In the genomic region with DNA sequence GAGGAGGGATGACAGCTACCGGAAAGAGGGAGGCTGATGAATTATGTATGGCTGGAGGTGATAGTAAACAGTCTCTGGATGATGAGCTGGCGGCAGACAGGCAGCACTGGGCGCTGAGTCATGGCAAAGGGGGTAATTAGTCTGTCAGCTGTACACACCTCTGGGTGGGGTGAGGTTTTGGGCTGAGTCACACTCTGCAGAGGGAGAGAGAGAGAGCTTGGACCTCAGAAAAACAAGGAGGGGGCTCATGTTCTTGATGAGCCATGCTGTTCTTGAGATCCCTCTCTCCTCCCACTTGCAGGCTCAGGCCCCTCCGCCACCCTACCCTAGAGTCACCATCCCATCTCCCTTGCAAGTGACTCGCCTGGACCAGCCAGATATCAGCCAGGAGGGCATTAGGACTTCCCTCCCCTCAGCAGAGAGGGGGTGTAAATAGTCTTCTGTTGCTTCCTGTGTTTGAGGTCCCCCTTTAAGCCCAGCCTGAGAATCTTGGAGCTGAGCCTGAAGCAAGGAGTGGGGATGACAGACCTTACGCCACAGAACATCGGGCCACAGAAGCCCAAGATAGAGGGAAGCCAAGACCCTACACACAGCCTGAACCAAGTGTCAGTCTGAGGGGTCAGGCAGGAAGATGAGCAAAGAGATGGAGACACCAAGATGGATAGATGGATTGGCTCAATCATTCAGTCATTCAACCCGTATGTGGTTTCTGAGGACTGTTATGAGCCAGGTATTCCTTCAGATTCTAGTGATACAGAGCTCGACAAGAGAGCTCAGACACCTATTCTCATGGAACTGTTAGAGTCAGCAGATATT, we compare ENCODE assay signal across 1 cellular context.
TF ChIP-seq lines count a peak whose summit lies in the region.

No MANE protein-coding gene starts in this region.

TF ChIP-seq in K562, 482 proteins besides CTCF, POLR2A, EP300 and RAD21 (continued from another document and continues in another):
- TF ChIP-seq, protein P1, sequence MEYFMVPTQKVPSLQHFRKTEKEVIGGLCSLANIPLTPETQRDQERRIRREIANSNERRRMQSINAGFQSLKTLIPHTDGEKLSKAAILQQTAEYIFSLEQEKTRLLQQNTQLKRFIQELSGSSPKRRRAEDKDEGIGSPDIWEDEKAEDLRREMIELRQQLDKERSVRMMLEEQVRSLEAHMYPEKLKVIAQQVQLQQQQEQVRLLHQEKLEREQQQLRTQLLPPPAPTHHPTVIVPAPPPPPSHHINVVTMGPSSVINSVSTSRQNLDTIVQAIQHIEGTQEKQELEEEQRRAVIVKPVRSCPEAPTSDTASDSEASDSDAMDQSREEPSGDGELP (CRISPR knock-in tag; IDR thresholded peaks at IDR 0.05; ENCODE audit: borderline replicate concordance): peak; percentile 99
- TF ChIP-seq HMG20A (CRISPR knock-in tag; conservative IDR thresholded peaks at IDR 0.05): no peak
- TF ChIP-seq, protein P2, sequence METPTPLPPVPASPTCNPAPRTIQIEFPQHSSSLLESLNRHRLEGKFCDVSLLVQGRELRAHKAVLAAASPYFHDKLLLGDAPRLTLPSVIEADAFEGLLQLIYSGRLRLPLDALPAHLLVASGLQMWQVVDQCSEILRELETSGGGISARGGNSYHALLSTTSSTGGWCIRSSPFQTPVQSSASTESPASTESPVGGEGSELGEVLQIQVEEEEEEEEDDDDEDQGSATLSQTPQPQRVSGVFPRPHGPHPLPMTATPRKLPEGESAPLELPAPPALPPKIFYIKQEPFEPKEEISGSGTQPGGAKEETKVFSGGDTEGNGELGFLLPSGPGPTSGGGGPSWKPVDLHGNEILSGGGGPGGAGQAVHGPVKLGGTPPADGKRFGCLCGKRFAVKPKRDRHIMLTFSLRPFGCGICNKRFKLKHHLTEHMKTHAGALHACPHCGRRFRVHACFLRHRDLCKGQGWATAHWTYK (CRISPR knock-in tag; IDR thresholded peaks at IDR 0.05): no peak
- TF ChIP-seq, protein P3, sequence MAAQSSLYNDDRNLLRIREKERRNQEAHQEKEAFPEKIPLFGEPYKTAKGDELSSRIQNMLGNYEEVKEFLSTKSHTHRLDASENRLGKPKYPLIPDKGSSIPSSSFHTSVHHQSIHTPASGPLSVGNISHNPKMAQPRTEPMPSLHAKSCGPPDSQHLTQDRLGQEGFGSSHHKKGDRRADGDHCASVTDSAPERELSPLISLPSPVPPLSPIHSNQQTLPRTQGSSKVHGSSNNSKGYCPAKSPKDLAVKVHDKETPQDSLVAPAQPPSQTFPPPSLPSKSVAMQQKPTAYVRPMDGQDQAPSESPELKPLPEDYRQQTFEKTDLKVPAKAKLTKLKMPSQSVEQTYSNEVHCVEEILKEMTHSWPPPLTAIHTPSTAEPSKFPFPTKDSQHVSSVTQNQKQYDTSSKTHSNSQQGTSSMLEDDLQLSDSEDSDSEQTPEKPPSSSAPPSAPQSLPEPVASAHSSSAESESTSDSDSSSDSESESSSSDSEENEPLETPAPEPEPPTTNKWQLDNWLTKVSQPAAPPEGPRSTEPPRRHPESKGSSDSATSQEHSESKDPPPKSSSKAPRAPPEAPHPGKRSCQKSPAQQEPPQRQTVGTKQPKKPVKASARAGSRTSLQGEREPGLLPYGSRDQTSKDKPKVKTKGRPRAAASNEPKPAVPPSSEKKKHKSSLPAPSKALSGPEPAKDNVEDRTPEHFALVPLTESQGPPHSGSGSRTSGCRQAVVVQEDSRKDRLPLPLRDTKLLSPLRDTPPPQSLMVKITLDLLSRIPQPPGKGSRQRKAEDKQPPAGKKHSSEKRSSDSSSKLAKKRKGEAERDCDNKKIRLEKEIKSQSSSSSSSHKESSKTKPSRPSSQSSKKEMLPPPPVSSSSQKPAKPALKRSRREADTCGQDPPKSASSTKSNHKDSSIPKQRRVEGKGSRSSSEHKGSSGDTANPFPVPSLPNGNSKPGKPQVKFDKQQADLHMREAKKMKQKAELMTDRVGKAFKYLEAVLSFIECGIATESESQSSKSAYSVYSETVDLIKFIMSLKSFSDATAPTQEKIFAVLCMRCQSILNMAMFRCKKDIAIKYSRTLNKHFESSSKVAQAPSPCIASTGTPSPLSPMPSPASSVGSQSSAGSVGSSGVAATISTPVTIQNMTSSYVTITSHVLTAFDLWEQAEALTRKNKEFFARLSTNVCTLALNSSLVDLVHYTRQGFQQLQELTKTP (IDR thresholded peaks at IDR 0.05; ENCODE audit: low read depth in 1 of 2, partially characterized antibody in 2 of 2): peak; percentile 32 to 91
- TF ChIP-seq PHF21A (IDR thresholded peaks at IDR 0.05; ENCODE audit: borderline replicate concordance, low read depth): no peak; the same call in 1 of the 2 replicates
- peak; percentile 74 for TF ChIP-seq FOS (IDR thresholded peaks at IDR 0.05; ENCODE audit: extremely low read depth, insufficient read length)
- TF ChIP-seq SMAD4 (CRISPR knock-in tag; conservative IDR thresholded peaks at IDR 0.05): peak; percentile 98
- peak; percentile 94 for TF ChIP-seq ARID1B (IDR thresholded peaks at IDR 0.05)
- TF ChIP-seq TBL1XR1 (IDR thresholded peaks at IDR 0.05; ENCODE audit: low read length in 2 of 2): peak; percentile 90 to 91; a peak in 3 of 4 replicates
- peak; percentile 42; the same call in 1 of the 2 replicates for TF ChIP-seq RAD51 (IDR thresholded peaks at IDR 0.05; ENCODE audit: borderline replicate concordance, low read depth)
- peak; percentile 67; the same call in 1 of the 2 replicates for TF ChIP-seq BCOR (IDR thresholded peaks at IDR 0.05)
- no peak for TF ChIP-seq ZNF274 (IDR thresholded peaks at IDR 0.05; ENCODE audit: borderline replicate concordance, low read depth, low read length)
- peak; percentile 87 for TF ChIP-seq CCNT2 (IDR thresholded peaks at IDR 0.05; ENCODE audit: borderline replicate concordance, extremely low read depth, insufficient read length, low read depth, low read length)
- peak; percentile 71 for TF ChIP-seq MYC (IDR thresholded peaks at IDR 0.05; ENCODE audit: low read depth, low read length)
- TF ChIP-seq MYC (CRISPR knock-in tag; IDR thresholded peaks at IDR 0.05; ENCODE audit: borderline replicate concordance, low read depth): no peak
- TF ChIP-seq THAP12 (CRISPR knock-in tag; IDR thresholded peaks at IDR 0.05): 0 out of 2 replicates have a peak, but pooled peaks have one; percentile 39
- peak; percentile 58; the same call in 1 of the 2 replicates for TF ChIP-seq CC2D1A (IDR thresholded peaks at IDR 0.05)
- TF ChIP-seq, protein P4, sequence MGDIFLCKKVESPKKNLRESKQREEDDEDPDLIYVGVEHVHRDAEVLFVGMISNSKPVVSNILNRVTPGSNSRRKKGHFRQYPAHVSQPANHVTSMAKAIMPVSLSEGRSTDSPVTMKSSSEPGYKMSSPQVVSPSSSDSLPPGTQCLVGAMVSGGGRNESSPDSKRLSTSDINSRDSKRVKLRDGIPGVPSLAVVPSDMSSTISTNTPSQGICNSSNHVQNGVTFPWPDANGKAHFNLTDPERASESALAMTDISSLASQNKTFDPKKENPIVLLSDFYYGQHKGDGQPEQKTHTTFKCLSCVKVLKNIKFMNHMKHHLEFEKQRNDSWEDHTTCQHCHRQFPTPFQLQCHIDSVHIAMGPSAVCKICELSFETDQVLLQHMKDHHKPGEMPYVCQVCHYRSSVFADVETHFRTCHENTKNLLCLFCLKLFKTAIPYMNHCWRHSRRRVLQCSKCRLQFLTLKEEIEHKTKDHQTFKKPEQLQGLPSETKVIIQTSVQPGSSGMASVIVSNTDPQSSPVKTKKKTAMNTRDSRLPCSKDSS (IDR thresholded peaks at IDR 0.05; ENCODE audit: low read depth, partially characterized antibody): no peak
- no peak for TF ChIP-seq NR2C2 (CRISPR knock-in tag; IDR thresholded peaks at IDR 0.05)
- peak; percentile 42; the same call in 1 of the 2 replicates for TF ChIP-seq NR2C2 (tag; IDR thresholded peaks at IDR 0.05)
- peak; percentile 93 for TF ChIP-seq ATF7 (IDR thresholded peaks at IDR 0.05)
- peak; percentile 97 for TF ChIP-seq ATF3 (IDR thresholded peaks at IDR 0.05)
- peak; percentile 87; the same call in 1 of the 2 replicates for TF ChIP-seq ATF3 (CRISPR knock-in tag; conservative IDR thresholded peaks at IDR 0.05)
- peak; percentile 69 for TF ChIP-seq NEUROD1 (IDR thresholded peaks at IDR 0.05; ENCODE audit: borderline replicate concordance, low read depth, low read length, partially characterized antibody)
- peak; percentile 70; the same call in 1 of the 2 replicates for TF ChIP-seq CREB1 (IDR thresholded peaks at IDR 0.05)
- TF ChIP-seq CREB1 (CRISPR knock-in tag; IDR thresholded peaks at IDR 0.05): peak; percentile 38; the same call in 1 of the 2 replicates
- 0 out of 2 replicates have a peak, but pooled peaks have one; percentile 1 for TF ChIP-seq ELF4 (CRISPR knock-in tag; IDR thresholded peaks at IDR 0.05)
- peak; percentile 54 for TF ChIP-seq MTA2 (IDR thresholded peaks at IDR 0.05; ENCODE audit: low read depth)
- TF ChIP-seq, protein P5, sequence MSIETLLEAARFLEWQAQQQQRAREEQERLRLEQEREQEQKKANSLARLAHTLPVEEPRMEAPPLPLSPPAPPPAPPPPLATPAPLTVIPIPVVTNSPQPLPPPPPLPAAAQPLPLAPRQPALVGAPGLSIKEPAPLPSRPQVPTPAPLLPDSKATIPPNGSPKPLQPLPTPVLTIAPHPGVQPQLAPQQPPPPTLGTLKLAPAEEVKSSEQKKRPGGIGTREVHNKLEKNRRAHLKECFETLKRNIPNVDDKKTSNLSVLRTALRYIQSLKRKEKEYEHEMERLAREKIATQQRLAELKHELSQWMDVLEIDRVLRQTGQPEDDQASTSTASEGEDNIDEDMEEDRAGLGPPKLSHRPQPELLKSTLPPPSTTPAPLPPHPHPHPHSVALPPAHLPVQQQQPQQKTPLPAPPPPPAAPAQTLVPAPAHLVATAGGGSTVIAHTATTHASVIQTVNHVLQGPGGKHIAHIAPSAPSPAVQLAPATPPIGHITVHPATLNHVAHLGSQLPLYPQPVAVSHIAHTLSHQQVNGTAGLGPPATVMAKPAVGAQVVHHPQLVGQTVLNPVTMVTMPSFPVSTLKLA (conservative IDR thresholded peaks at IDR 0.05): peak; percentile 72 to 90
- TF ChIP-seq SIRT6 (IDR thresholded peaks at IDR 0.05; ENCODE audit: low read depth, low read length): no peak
- TF ChIP-seq SREBF1 (IDR thresholded peaks at IDR 0.05; ENCODE audit: borderline replicate concordance, low read depth, low read length): peak; percentile 93
- TF ChIP-seq DMBX1 (CRISPR knock-in tag; IDR thresholded peaks at IDR 0.05; ENCODE audit: borderline replicate concordance): peak; percentile 34; the same call in 1 of the 2 replicates
- no peak for TF ChIP-seq HNRNPLL (IDR thresholded peaks at IDR 0.05; ENCODE audit: low read depth, low read length, poor library complexity, severe bottlenecking)
- no peak for TF ChIP-seq MCM3 (IDR thresholded peaks at IDR 0.05)
- TF ChIP-seq OTX1 (CRISPR knock-in tag; IDR thresholded peaks at IDR 0.05): 0 out of 2 replicates have a peak, but pooled peaks have one; percentile 3
- TF ChIP-seq KLF1 (tag; IDR thresholded peaks at IDR 0.05): 0 out of 2 replicates have a peak, but pooled peaks have one; percentile 73
- peak; percentile 57 for TF ChIP-seq GABPA (tag; conservative IDR thresholded peaks at IDR 0.05; ENCODE audit: low read depth)
- TF ChIP-seq ETV1 (tag; conservative IDR thresholded peaks at IDR 0.05; ENCODE audit: low read depth): peak; percentile 80
- TF ChIP-seq SMARCE1 (IDR thresholded peaks at IDR 0.05): peak; percentile 98
- peak; percentile 97 to 99 for TF ChIP-seq FOXK2 (conservative IDR thresholded peaks at IDR 0.05 in 1 of 2, IDR thresholded peaks at IDR 0.05 in 1 of 2; ENCODE audit: low read depth in 2 of 2)
- no peak for TF ChIP-seq NONO (IDR thresholded peaks at IDR 0.05; ENCODE audit: low read depth in 2 of 2, low read length in 1 of 2)
- TF ChIP-seq MECOM (CRISPR knock-in tag; IDR thresholded peaks at IDR 0.05): peak; percentile 89
- TF ChIP-seq NFIC (IDR thresholded peaks at IDR 0.05): peak; percentile 48; the same call in 1 of the 2 replicates
- peak; percentile 98 for TF ChIP-seq MAFG (tag; conservative IDR thresholded peaks at IDR 0.05)
- no peak for TF ChIP-seq ZNF41 (CRISPR knock-in tag; conservative IDR thresholded peaks at IDR 0.05)
- TF ChIP-seq RNF2 (IDR thresholded peaks at IDR 0.05): peak; percentile 77
- peak; percentile 87 for TF ChIP-seq BHLHE40 (IDR thresholded peaks at IDR 0.05; ENCODE audit: low read length)
- no peak for TF ChIP-seq TAF7 (tag; IDR thresholded peaks at IDR 0.05)
- TF ChIP-seq TCF3 (CRISPR knock-in tag; IDR thresholded peaks at IDR 0.05): peak; percentile 54
- TF ChIP-seq MLLT1 (IDR thresholded peaks at IDR 0.05): peak; percentile 55 to 78; a peak in 2 of 4 replicates
- TF ChIP-seq ZNF217 (CRISPR knock-in tag; IDR thresholded peaks at IDR 0.05): no peak
- TF ChIP-seq TOE1 (IDR thresholded peaks at IDR 0.05; ENCODE audit: borderline replicate concordance): peak; percentile 74; the same call in 1 of the 2 replicates
- TF ChIP-seq TOE1 (CRISPR knock-in tag; IDR thresholded peaks at IDR 0.05; ENCODE audit: borderline replicate concordance, low read depth): no peak
- peak; percentile 99 for TF ChIP-seq TAF9B (IDR thresholded peaks at IDR 0.05; ENCODE audit: partially characterized antibody)
